Comparison of ENCODE assay signal across 11 cellular contexts in the genomic region with DNA sequence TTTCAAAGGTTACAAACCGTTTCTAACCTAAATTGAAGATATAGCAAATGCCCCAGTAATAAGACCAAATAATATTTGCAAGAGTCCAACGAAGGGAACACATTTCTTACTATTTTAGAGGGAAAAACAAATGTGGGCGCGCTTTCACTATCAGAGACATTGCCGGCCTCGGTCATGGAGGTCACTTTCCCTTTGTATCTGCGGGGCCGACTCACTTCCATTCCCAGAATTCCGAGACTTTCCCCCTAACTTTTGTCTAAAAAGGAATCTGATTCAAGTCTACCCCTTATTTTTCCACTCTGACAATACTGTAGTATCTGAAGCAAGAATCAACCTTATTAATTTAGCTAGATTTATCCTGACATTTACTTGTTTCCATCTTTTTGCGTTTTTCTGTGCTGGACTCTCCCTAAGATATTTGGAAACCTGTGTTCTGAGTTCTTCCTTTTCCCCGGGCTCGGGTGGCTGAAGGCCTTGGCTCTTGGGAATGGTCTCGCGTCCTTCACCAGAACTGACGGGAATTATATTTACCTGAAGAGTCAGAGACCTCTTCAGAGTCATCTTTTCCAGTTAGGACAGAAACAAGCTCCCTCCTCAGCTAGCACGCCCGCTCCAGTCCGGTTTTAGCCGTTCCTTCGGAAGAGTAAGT.
A peak's percentile ranks its signal among the peaks of the same experiment; 100 is the strongest.
DNase-seq lines count a peak whose midpoint lies in the region; ATAC-seq, FAIRE-seq and TF ChIP-seq lines count a peak whose summit lies in the region.
"Had no signal": no experiment of that assay in that cellular context is flagged by ENCODE, and none has a peak within 500 bp of the region (broad histone marks: within the 10 kb centered on the region; RNA-seq: fewer than 3 reads in every experiment).

No MANE protein-coding gene starts in this region.

- no peak for TF ChIP-seq EP300 in A549 (IDR thresholded peaks at IDR 0.05)

- H3K79me2 ChIP-seq in GM23248 (ENCODE audit: insufficient read depth), result no peaks in the 10 kb centered on the region

- ATAC-seq in A549 (peak; percentile 3 to 4; a peak in 3 of 6 replicates), HG03097 (IDR thresholded peaks at IDR 0.05; ENCODE audit: low FRiP score, unreplicated experiment) (no peak)
- ATAC-seq: body of pancreas had no signal

- H3K4me3 ChIP-seq in A549 (peak overlapping the region; percentile 49), GM23248 (peak overlapping the region; percentile 68), astrocyte of the cerebellum (ENCODE audit: low read depth, low read length) (peak overlapping the region; percentile 39), iPS-20b (ENCODE audit: low read length) (peak overlapping the region; percentile 96), testis (peak overlapping the region in 1 of 2 donors; percentile 21)
- H3K4me3 ChIP-seq: body of pancreas, sigmoid colon had no signal

- TF ChIP-seq CTCF in A549 (IDR thresholded peaks at IDR 0.05) (no peak), astrocyte of the cerebellum (IDR thresholded peaks at IDR 0.05; ENCODE audit: low read depth, low read length, missing control alignments) (no peak), testis (IDR thresholded peaks at IDR 0.05) (no peak)

- H3K9me3 ChIP-seq in A549 (no peaks in the 10 kb centered on the region), GM23248 (ENCODE audit: low read depth) (no peaks in the 10 kb centered on the region), iPS-20b (ENCODE audit: insufficient read depth, low read depth, low read length) (no peaks in the 10 kb centered on the region), testis (no peaks in the 10 kb centered on the region)
- H3K9me3 ChIP-seq: sigmoid colon had no signal

- H3K27ac ChIP-seq in A549 (peak overlapping the region; percentile 44 to 77), GM23248 (no peak overlapping the region), iPS-20b (ENCODE audit: low read length) (no peak overlapping the region), testis (no peak overlapping the region)
- H3K27ac ChIP-seq: body of pancreas, sigmoid colon had no signal

- in situ Hi-C loops in GM23248 (cut with MboI), result no loop called here
- in situ Hi-C loops in astrocyte of the cerebellum (cut with HindIII; ENCODE audit: low sequenced_read_pairs), result no loop called here

- H3K27me3 ChIP-seq in GM23248 (replicated peaks; ENCODE audit: insufficient read depth) (0 out of 2 replicates have a peak, but pooled peaks cover 8% of the 10 kb centered on the region), iPS-20b (ENCODE audit: insufficient read depth, low read length) (peaks cover 52% of the 10 kb centered on the region), testis (no peaks in the 10 kb centered on the region)

- H3K4me1 ChIP-seq in A549 (peaks cover 5% of the 10 kb centered on the region; the same call in 2 of the 3 replicates), GM23248 (ENCODE audit: insufficient read depth) (peaks cover 8% of the 10 kb centered on the region), iPS-20b (ENCODE audit: insufficient read depth, low read length) (peaks cover 3% of the 10 kb centered on the region; the same call in 1 of the 2 replicates), testis (no peaks in the 10 kb centered on the region)
- H3K4me1 ChIP-seq: body of pancreas had no signal

- intact Hi-C loops in posterior cingulate gyrus (cut with DNase I), result no loop called here
- intact Hi-C loops in testis (cut with DNase I; ENCODE audit: low total_unique reads), result no loop called here

- no peaks in the 10 kb centered on the region for H4K20me1 ChIP-seq in GM23248 (ENCODE audit: insufficient read depth)

- no peaks in the 10 kb centered on the region for H3K9me2 ChIP-seq in GM23248 (ENCODE audit: insufficient read depth)

- CTCF ChIA-PET in A549 (lab: Yijun Ruan, JAX), result interaction anchor here (0.9 to 1.3 kb wide), 7 partner anchors 12 to 64 kb away, joined by 3 to 6 read pairs (median 3); no protein-coding TSS in a partner anchor

- H3K9ac ChIP-seq in GM23248, result no peak overlapping the region
- peak overlapping the region; percentile 74 for H3K9ac ChIP-seq in iPS-20b (ENCODE audit: low read depth, low read length)

- H3K36me3 ChIP-seq in GM23248 (ENCODE audit: low read depth) (no peaks in the 10 kb centered on the region), iPS-20b (ENCODE audit: insufficient read depth, low read depth, low read length) (no peaks in the 10 kb centered on the region), testis (ENCODE audit: low read depth, missing control alignments) (no peaks in the 10 kb centered on the region)
- H3K36me3 ChIP-seq: sigmoid colon had no signal

- TF ChIP-seq POLR2A in A549 (IDR thresholded peaks at IDR 0.05; ENCODE audit: low read length), result no peak
- TF ChIP-seq POLR2A in testis (IDR thresholded peaks at IDR 0.05), result no peak

- 7% methylated on average over 20 of the region's 20 CpGs for WGBS in A549 (ENCODE audit: missing lambda C conversion rate)
- WGBS in GM23248 (ENCODE audit: low coverage in 1 of 2, low lambda C conversion rate in 2 of 2, missing lambda C conversion rate in 2 of 2), 2 experiments, result 6 to 9% methylated on average over 20 of the region's 20 CpGs
- WGBS in testis, 2 donors, result 1 to 4% methylated on average over 20 of the region's 20 CpGs

- peaks cover 30% of the 10 kb centered on the region for H3F3A ChIP-seq in GM23248 (ENCODE audit: insufficient read depth)

- no peak for DNase-seq in A549 (ENCODE audit: low read depth in 1 of 2, low spot score in 1 of 2)
- peak; percentile 7 for DNase-seq in GM23248
- DNase-seq in astrocyte of the cerebellum (ENCODE audit: low read depth), result no peak
- no peak for DNase-seq in posterior cingulate gyrus
- no peak for DNase-seq in stimulated activated CD4-positive, alpha-beta T cell treated with anti-CD3 and anti-CD28 coated beads, Interleukin-4, amount 100 ng/mL, for 1 hour
- DNase-seq in testis, result no peak
- DNase-seq: body of pancreas, immature natural killer cell, sigmoid colon had no signal

- FAIRE-seq in A549 (lab: Jason Lieb, UNC), result no peak

- H3K4me2 ChIP-seq in A549 (peak overlapping the region; percentile 66), GM23248 (ENCODE audit: unreplicated experiment) (peak overlapping the region; percentile 79)

- peak overlapping the region; percentile 79 for H2AFZ ChIP-seq in GM23248

- POLR2A ChIA-PET in A549 (lab: Yijun Ruan, JAX), result interaction anchor here (0.6 to 1.6 kb wide), 2 partner anchors 17 to 966 kb away, joined by 3 to 6 read pairs; no protein-coding TSS in a partner anchor

- no peak for TF ChIP-seq RAD21 in A549 (conservative IDR thresholded peaks at IDR 0.05 in 1 of 2, IDR thresholded peaks at IDR 0.05 in 1 of 2)

TF ChIP-seq in A549, 52 proteins besides CTCF, POLR2A, EP300 and RAD21:
- TF ChIP-seq FOSL2 (IDR thresholded peaks at IDR 0.05) (no peak), FOSL2 (CRISPR knock-in tag; IDR thresholded peaks at IDR 0.05) (no peak), KDM1A (IDR thresholded peaks at IDR 0.05; ENCODE audit: low read depth) (no peak), SMC3 (IDR thresholded peaks at IDR 0.05) (no peak), ESRRA (IDR thresholded peaks at IDR 0.05; ENCODE audit: borderline replicate concordance, low read length) (no peak), PHF8 (IDR thresholded peaks at IDR 0.05; ENCODE audit: borderline replicate concordance, low read depth) (no peak), HEYL (CRISPR knock-in tag; IDR thresholded peaks at IDR 0.05) (no peak), TP53 (CRISPR knock-in tag; IDR thresholded peaks at IDR 0.05) (no peak), ZNF302 (CRISPR knock-in tag; IDR thresholded peaks at IDR 0.05) (no peak)

Comparison
In these comparisons a context has a peak if more than half of its experiments do, and no peak if none do; other contexts are left out.
1. H3K27ac ChIP-seq: peak in A549 (2 of 2); none in GM23248 (single experiment), iPS-20b (single experiment) and testis (0 of 2).